1 cellular context compared by ENCODE assay signal in the genomic region with DNA sequence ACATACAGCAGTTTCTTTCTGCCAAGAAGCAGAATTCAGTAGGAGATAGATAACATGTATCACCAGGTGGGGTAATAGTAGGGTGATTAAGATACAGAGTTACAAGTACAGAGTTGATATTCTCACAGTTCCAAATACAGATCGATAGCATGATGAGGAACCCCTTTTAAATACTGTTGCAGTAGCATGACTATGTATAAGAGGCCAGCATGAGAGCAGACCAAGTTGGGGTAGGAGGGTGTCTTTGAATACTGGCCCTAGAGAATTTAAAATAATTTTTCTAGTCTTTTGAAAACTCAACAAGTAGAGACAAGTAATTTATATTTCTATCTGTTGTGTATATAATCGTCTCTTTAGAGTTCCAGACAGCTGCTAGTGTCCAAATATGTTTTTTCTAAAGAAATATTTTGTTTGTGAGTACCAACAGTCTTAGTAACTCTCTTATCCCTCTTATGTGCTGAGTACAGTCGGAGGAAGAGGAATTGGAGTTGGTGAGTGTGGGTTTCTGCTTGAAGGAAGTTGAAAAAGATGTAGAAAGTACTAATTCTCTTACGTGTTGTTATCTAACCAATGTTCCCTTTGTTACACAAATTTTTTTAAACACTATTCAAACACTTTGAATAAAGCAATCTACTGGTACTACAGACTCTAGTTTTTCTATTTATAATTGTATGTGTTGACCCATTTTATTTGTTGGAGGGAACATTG.
TF ChIP-seq lines count a peak whose summit lies in the region.

No MANE protein-coding gene starts in this region.

TF ChIP-seq in HepG2, 621 proteins besides CTCF, POLR2A, EP300 and RAD21 (continued from another document):
- TF ChIP-seq, protein P1, sequence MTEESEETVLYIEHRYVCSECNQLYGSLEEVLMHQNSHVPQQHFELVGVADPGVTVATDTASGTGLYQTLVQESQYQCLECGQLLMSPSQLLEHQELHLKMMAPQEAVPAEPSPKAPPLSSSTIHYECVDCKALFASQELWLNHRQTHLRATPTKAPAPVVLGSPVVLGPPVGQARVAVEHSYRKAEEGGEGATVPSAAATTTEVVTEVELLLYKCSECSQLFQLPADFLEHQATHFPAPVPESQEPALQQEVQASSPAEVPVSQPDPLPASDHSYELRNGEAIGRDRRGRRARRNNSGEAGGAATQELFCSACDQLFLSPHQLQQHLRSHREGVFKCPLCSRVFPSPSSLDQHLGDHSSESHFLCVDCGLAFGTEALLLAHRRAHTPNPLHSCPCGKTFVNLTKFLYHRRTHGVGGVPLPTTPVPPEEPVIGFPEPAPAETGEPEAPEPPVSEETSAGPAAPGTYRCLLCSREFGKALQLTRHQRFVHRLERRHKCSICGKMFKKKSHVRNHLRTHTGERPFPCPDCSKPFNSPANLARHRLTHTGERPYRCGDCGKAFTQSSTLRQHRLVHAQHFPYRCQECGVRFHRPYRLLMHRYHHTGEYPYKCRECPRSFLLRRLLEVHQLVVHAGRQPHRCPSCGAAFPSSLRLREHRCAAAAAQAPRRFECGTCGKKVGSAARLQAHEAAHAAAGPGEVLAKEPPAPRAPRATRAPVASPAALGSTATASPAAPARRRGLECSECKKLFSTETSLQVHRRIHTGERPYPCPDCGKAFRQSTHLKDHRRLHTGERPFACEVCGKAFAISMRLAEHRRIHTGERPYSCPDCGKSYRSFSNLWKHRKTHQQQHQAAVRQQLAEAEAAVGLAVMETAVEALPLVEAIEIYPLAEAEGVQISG (CRISPR knock-in tag; IDR thresholded peaks at IDR 0.05), result no peak
TF ChIP-seq in HepG2: peak in this region for 0.
